10 cellular contexts compared by ENCODE assay signal in the genomic region with DNA sequence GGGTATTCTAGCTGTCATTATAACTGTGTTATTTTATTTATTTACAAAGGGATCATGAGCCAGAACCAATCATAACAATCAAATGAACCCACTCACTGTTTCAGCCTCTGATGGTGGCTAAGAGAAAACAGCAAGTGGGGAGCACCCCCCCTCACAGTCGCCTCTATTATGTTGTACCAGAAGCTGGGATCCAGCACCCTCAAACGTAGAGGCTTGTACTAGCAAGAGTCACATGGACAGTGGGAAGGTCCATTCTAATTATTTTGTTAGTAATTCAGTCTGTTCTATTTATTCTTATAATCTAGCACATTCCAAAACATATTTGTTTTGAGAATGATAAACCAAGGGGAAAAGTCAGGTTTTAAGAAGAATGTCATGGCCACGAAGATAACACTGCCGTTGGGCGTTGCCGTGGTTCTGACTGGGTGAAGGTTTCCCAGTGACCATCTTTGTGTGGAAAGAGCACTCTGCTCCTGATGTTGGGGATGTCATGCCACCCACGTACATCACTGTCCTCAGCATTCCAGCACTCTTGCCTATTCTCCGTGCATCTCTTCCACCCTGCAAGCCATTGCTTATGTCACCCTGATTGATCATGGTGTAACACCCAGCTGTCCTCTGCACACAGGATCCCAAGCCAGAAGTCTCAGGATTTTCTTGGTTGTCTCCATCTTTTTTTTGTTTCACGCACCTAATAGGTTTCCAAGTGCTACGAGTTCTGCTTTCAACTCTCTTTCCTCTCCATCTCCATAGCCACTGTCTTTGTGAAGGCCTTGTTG.
DNase-seq lines count a peak whose midpoint lies in the region; ATAC-seq and TF ChIP-seq lines count a peak whose summit lies in the region.
"Had no signal": no experiment of that assay in that cellular context is flagged by ENCODE, and none has a peak within 500 bp of the region (broad histone marks: within the 10 kb centered on the region; RNA-seq: fewer than 3 reads in every experiment).

No MANE protein-coding gene starts in this region.

- peak overlapping the region in 5 of 8 donors; percentile 4 to 50 (median 27) for H3K4me3 Mint-ChIP-seq in CD4-positive, alpha-beta memory T cell

- no peak overlapping the region for H3K4ac ChIP-seq in trophoblast cell (ENCODE audit: low read depth, low read length)

- DNase-seq in CD4-positive, alpha-beta memory T cell: no peak
- DNase-seq in PC-9 (no peak), colonic mucosa (no peak), trophoblast cell (no peak), DMS114 treated with DMSO at 0.1 percent for 48 hours (lab: John Stamatoyannopoulos, UW; ENCODE audit: unreplicated experiment) (no peak), heart left ventricle (no peak)
- no peak for DNase-seq in stimulated activated CD4-positive, alpha-beta T cell treated with anti-CD3 and anti-CD28 coated beads, Interleukin-12 subunit alpha, Interleukin-12 subunit beta, amount 100 ng/mL, for 4 hours
- DNase-seq: NCI-H748 treated with DMSO at 0.1 percent for 48 hours; stimulated activated CD8-positive, alpha-beta memory T cell treated with anti-CD3 and anti-CD28 coated beads, Interleukin-4, amount 100 ng/mL, for 48 hours had no signal

- no peak for TF ChIP-seq CTCF in PC-9 (conservative IDR thresholded peaks at IDR 0.05)
- TF ChIP-seq CTCF in colonic mucosa (IDR thresholded peaks at IDR 0.05): no peak
- TF ChIP-seq CTCF in heart left ventricle (IDR thresholded peaks at IDR 0.05): no peak

- peak overlapping the region in 1 of 2 donors; percentile 46 for H3K9ac ChIP-seq in colonic mucosa (ENCODE audit: low read depth in 2 of 2, low read length in 2 of 2)
- no peak overlapping the region for H3K9ac ChIP-seq in trophoblast cell (ENCODE audit: low read length)

- H3K79me2 ChIP-seq in PC-9 (ENCODE audit: low read depth) (peaks cover 42% of the 10 kb centered on the region; the same call in 1 of the 2 replicates), trophoblast cell (ENCODE audit: control insufficient read depth, insufficient read depth, low read length, poor library complexity) (no peaks in the 10 kb centered on the region)

- H3K9me3 Mint-ChIP-seq in CD4-positive, alpha-beta memory T cell: no peaks in the 10 kb centered on the region

- no peak overlapping the region for H4K8ac ChIP-seq in trophoblast cell (ENCODE audit: low read depth, low read length)

- no peak overlapping the region for H3K27ac ChIP-seq in CD4-positive, alpha-beta memory T cell (ENCODE audit: low read depth, low read length)
- H3K27ac ChIP-seq in PC-9: peak overlapping the region; percentile 61
- peak overlapping the region; percentile 78 for H3K27ac ChIP-seq in colonic mucosa
- no peak overlapping the region for H3K27ac ChIP-seq in trophoblast cell (ENCODE audit: low read depth, low read length)
- H3K27ac ChIP-seq in heart left ventricle: peak overlapping the region in 1 of 12 donors; percentile 62

- peaks cover 2 to 8% of the 10 kb centered on the region in 2 donors for H3K36me3 Mint-ChIP-seq in CD4-positive, alpha-beta memory T cell

- POLR2A ChIA-PET in CD4-positive, alpha-beta memory T cell (lab: Charles Lee; ENCODE audit: partially characterized antibody): no interaction called here
- POLR2A ChIA-PET in PC-9 (lab: Charles Lee; ENCODE audit: unreplicated experiment): interaction anchor here (0.6 kb wide), 1 partner anchor 72 kb away, joined by 3 read pairs; no protein-coding TSS in a partner anchor

- H3K36me3 ChIP-seq in CD4-positive, alpha-beta memory T cell (ENCODE audit: insufficient read depth, low read length): no peaks in the 10 kb centered on the region
- H3K36me3 ChIP-seq in PC-9 (ENCODE audit: low read depth): no peaks in the 10 kb centered on the region
- no peaks in the 10 kb centered on the region for H3K36me3 ChIP-seq in colonic mucosa
- no peaks in the 10 kb centered on the region for H3K36me3 ChIP-seq in trophoblast cell (ENCODE audit: control insufficient read depth in 1 of 2, insufficient read depth in 2 of 2, low read length in 2 of 2)
- H3K36me3 ChIP-seq in heart left ventricle: no peaks in the 10 kb centered on the region

- H3K4me2 ChIP-seq in PC-9 (peak overlapping the region; percentile 37), trophoblast cell (ENCODE audit: low read length) (no peak overlapping the region)

- peaks cover 52 to 85% (median 62%) of the 10 kb centered on the region in 4 donors for H3K4me1 Mint-ChIP-seq in CD4-positive, alpha-beta memory T cell

- H3K4me1 ChIP-seq in CD4-positive, alpha-beta memory T cell (ENCODE audit: insufficient read depth, low read length): peaks cover 41% of the 10 kb centered on the region
- H3K4me1 ChIP-seq in PC-9 (replicated peaks; ENCODE audit: insufficient read depth) (peaks cover 36% of the 10 kb centered on the region), colonic mucosa (peaks cover 16% of the 10 kb centered on the region), trophoblast cell (ENCODE audit: control insufficient read depth in 1 of 2, insufficient read depth in 2 of 2, low read length in 2 of 2) (peaks cover 0 to 2% of the 10 kb centered on the region in 2 experiments), heart left ventricle (peaks cover 0 to 12% (median 8%) of the 10 kb centered on the region in 12 donors)

- H2AFZ ChIP-seq in PC-9: no peak overlapping the region
- H2AFZ ChIP-seq in trophoblast cell (ENCODE audit: insufficient read depth, low read length, poor library complexity): no peak overlapping the region

- no peak overlapping the region for H2BK12ac ChIP-seq in trophoblast cell (ENCODE audit: low read length)

- H3K14ac ChIP-seq in trophoblast cell (ENCODE audit: low read length): no peak overlapping the region

- no peaks in the 10 kb centered on the region for H3K27me3 Mint-ChIP-seq in CD4-positive, alpha-beta memory T cell

- ATAC-seq in HG03095 (IDR thresholded peaks at IDR 0.05; ENCODE audit: unreplicated experiment) (no peak), heart left ventricle (no peak)

- no peak overlapping the region for H2AK5ac ChIP-seq in trophoblast cell (ENCODE audit: low read length)

- H3K23ac ChIP-seq in trophoblast cell (ENCODE audit: low read length): no peak overlapping the region

- H3K18ac ChIP-seq in trophoblast cell (ENCODE audit: low read length): no peak overlapping the region

- TF ChIP-seq POLR2A in heart left ventricle (IDR thresholded peaks at IDR 0.05): no peak

- no peaks in the 10 kb centered on the region for H3K9me2 ChIP-seq in PC-9 (ENCODE audit: insufficient read depth)

- H3K27ac Mint-ChIP-seq in CD4-positive, alpha-beta memory T cell: peak overlapping the region in 2 of 7 donors; percentile 15 to 82

- no peak overlapping the region for H4K12ac ChIP-seq in trophoblast cell (ENCODE audit: low read depth, low read length)

- CTCF ChIA-PET in CD4-positive, alpha-beta memory T cell (lab: Charles Lee; ENCODE audit: partially characterized antibody): interaction anchor here (1.1 kb wide), 1 partner anchor 59 kb away, joined by 4 read pairs; no protein-coding TSS in a partner anchor
- CTCF ChIA-PET in PC-9 (lab: Charles Lee): no interaction called here

- WGBS in trophoblast cell (ENCODE audit: extremely low coverage, insufficient coverage, insufficient read length): no CpG with 5 or more reads among the region's 10 CpGs
- WGBS in heart left ventricle, 4 donors: 84 to 90% (median 87%) methylated on average over 10 of the region's 10 CpGs

- no peaks in the 10 kb centered on the region for H3K79me1 ChIP-seq in trophoblast cell (ENCODE audit: low read length)

- H3K4me3 ChIP-seq in CD4-positive, alpha-beta memory T cell (ENCODE audit: low read length in 2 of 2): no peak overlapping the region
- H3K4me3 ChIP-seq in PC-9: no peak overlapping the region
- no peak overlapping the region for H3K4me3 ChIP-seq in colonic mucosa
- peak overlapping the region; percentile 35 for H3K4me3 ChIP-seq in trophoblast cell (ENCODE audit: low read depth, low read length)
- H3K4me3 ChIP-seq in heart left ventricle: no peak overlapping the region

- H3F3A ChIP-seq in PC-9 (ENCODE audit: insufficient read depth, low read depth): peaks cover 27% of the 10 kb centered on the region

- intact Hi-C loops in CD4-positive, alpha-beta memory T cell (cut with micrococcal nuclease): loop anchor here (5.0 kb wide), 1 partner anchor 34 kb away; no protein-coding TSS in a partner anchor
- intact Hi-C loops in PC-9 (cut with micrococcal nuclease; ENCODE audit: unreplicated experiment): loop anchor here (2.0 kb wide), 1 partner anchor 39 kb away; no protein-coding TSS in a partner anchor
- intact Hi-C loops in colonic mucosa (cut with DNase I): no loop called here
- intact Hi-C loops in heart left ventricle (cut with DNase I): no loop called here

- no peak overlapping the region for H4K91ac ChIP-seq in trophoblast cell (ENCODE audit: low read depth, low read length)

- H4K20me1 ChIP-seq in PC-9 (ENCODE audit: insufficient read depth): no peaks in the 10 kb centered on the region

- H2BK5ac ChIP-seq in trophoblast cell (ENCODE audit: low read depth, low read length, poor library complexity): no peak overlapping the region

- H3K27me3 ChIP-seq in CD4-positive, alpha-beta memory T cell (ENCODE audit: insufficient read depth, low read length): no peaks in the 10 kb centered on the region
- H3K27me3 ChIP-seq in PC-9 (ENCODE audit: insufficient read depth, low read depth): no peaks in the 10 kb centered on the region
- H3K27me3 ChIP-seq in colonic mucosa: no peaks in the 10 kb centered on the region
- no peaks in the 10 kb centered on the region for H3K27me3 ChIP-seq in trophoblast cell (ENCODE audit: insufficient read depth, low read length)
- H3K27me3 ChIP-seq in heart left ventricle: no peaks in the 10 kb centered on the region

- H3K9me3 ChIP-seq in CD4-positive, alpha-beta memory T cell (ENCODE audit: control insufficient read depth in 1 of 2, low read length in 2 of 2): no peaks in the 10 kb centered on the region
- H3K9me3 ChIP-seq in PC-9 (ENCODE audit: insufficient read depth, low read depth) (no peaks in the 10 kb centered on the region), colonic mucosa (no peaks in the 10 kb centered on the region), trophoblast cell (ENCODE audit: insufficient read depth, low read depth, low read length) (no peaks in the 10 kb centered on the region), heart left ventricle (no peaks in the 10 kb centered on the region)

- H2BK120ac ChIP-seq in trophoblast cell (ENCODE audit: insufficient read depth, low read length, poor library complexity): no peak overlapping the region

- BruUV-seq in PC-9 (replicated peaks; lab: Mats Ljungman, UMichigan): no TSS peak

Comparison
In these comparisons a context has a peak if more than half of its experiments do, and no peak if none do; other contexts are left out.
1. H3K27ac ChIP-seq: peak in PC-9 (single experiment) and colonic mucosa (single experiment); none in CD4-positive, alpha-beta memory T cell (single experiment) and trophoblast cell (single experiment).
2. intact Hi-C loops: an anchor here in CD4-positive, alpha-beta memory T cell (5.0 kb wide) and PC-9 (2.0 kb wide); none called in colonic mucosa and heart left ventricle.